In the genomic region with DNA sequence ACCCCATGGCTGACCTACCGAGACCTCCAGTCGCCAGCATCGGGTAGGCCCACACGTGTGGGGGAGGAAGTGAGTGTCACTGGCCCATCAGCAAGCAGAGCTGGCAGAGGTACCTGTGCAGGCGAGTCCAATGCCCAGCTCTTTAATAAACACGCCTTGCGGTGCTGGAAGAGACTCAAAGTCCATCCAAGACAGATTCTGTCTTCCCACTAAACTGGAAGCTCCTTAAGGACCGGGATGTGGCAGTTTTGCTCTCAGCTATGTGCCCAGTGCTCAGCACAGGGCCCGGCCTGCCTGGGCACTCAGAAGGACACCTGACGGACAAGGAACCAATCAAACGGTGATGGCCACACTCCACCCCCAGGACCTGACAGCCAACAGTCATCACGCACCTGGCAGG, we compare ENCODE assay signal across 26 cellular contexts.
DNase-seq lines count a peak whose midpoint lies in the region; ATAC-seq and TF ChIP-seq lines count a peak whose summit lies in the region.
"Had no signal": no experiment of that assay in that cellular context is flagged by ENCODE, and none has a peak within 500 bp of the region (broad histone marks: within the 10 kb centered on the region; RNA-seq: fewer than 3 reads in every experiment).

No MANE protein-coding gene starts in this region.

- H2AFZ ChIP-seq in neuronal stem cell (ENCODE audit: low read length), result no peak overlapping the region

- H3K4ac ChIP-seq in neuronal stem cell (ENCODE audit: low read length), result no peak overlapping the region

- no peaks in the 10 kb centered on the region for H3K79me1 ChIP-seq in neuronal stem cell (ENCODE audit: low read depth, low read length)

- H3K4me1 ChIP-seq in Peyer's patch (peaks cover 0 to 92% (median 24%) of the 10 kb centered on the region in 4 donors), esophagus squamous epithelium (peaks cover 0 to 50% (median 13%) of the 10 kb centered on the region in 3 donors), neuronal stem cell (ENCODE audit: control insufficient read depth in 2 of 2, insufficient read depth in 1 of 2, low read depth in 1 of 2, low read length in 2 of 2) (peaks cover 18 to 22% of the 10 kb centered on the region in 2 donors), vagina (peaks cover 58% of the 10 kb centered on the region)

- no peak overlapping the region for H3K9ac ChIP-seq in neuronal stem cell (ENCODE audit: low read depth, low read length, poor library complexity)

- peak; percentile 60 to 87 for TF ChIP-seq POLR2A in Peyer's patch (IDR thresholded peaks at IDR 0.05)
- TF ChIP-seq POLR2A in esophagus squamous epithelium (IDR thresholded peaks at IDR 0.05), result no peak
- TF ChIP-seq POLR2A in vagina (IDR thresholded peaks at IDR 0.05), result no peak

- no peak overlapping the region for H4K91ac ChIP-seq in neuronal stem cell (ENCODE audit: low read depth, low read length, poor library complexity)

- DNase-seq in Peyer's patch (peak in 2 of 3 donors; percentile 73 to 77), esophagus squamous epithelium (lab: John Stamatoyannopoulos, UW) (no peak), neuronal stem cell (ENCODE audit: low spot score) (no peak), vagina (ENCODE audit: extremely low spot score in 2 of 2) (no peak), NCI-H345 treated with DMSO at 0.1 percent for 48 hours (lab: John Stamatoyannopoulos, UW; ENCODE audit: unreplicated experiment) (no peak), amygdala (lab: John Stamatoyannopoulos, UW) (no peak)
- DNase-seq: activated CD4-positive, alpha-beta T cell treated with anti-CD3 and anti-CD28 coated beads, Interleukin-2, amount 50 U/mL, for 1 hour; activated CD4-positive, CD25-positive, alpha-beta regulatory T cell; activated effector memory CD4-positive, alpha-beta T cell treated with anti-CD3 and anti-CD28 coated beads, Interleukin-2, amount 50 U/mL, for 16 hours; activated naive CD8-positive, alpha-beta T cell treated with anti-CD3 and anti-CD28 coated beads, Interleukin-2, amount 10 ng/mL, durations not matched to agents 7 days and 5 days; activated T-cell treated with anti-CD3 and anti-CD28 coated beads, Interleukin-2, amount 50 U/mL, for 1 hour; DMS79; effector CD8-positive, alpha-beta T cell; HCEC 1CT; islet precursor cell; natural killer cell; NCI-H146; NCI-H446 treated with DMSO at 0.1 percent for 48 hours; occipital lobe; RPMI8226; stimulated activated naive CD4-positive, alpha-beta T cell; T-helper 1 cell had no signal

- H3K9me3 ChIP-seq in Peyer's patch (no peaks in the 10 kb centered on the region), esophagus squamous epithelium (no peaks in the 10 kb centered on the region), neuronal stem cell (replicated peaks in 1 of 2; ENCODE audit: control insufficient read depth in 2 of 2, insufficient read depth in 1 of 2, low read depth in 1 of 2, low read length in 2 of 2) (no peaks in the 10 kb centered on the region), vagina (no peaks in the 10 kb centered on the region)
- H3K9me3 ChIP-seq: ascending aorta, thoracic aorta had no signal

- H3K23ac ChIP-seq in neuronal stem cell (ENCODE audit: low read depth, low read length, poor library complexity), result no peak overlapping the region

- peaks cover 0 to 4% (median 0%) of the 10 kb centered on the region in 3 donors for H3K36me3 ChIP-seq in Peyer's patch
- peaks cover 0 to 5% (median 0%) of the 10 kb centered on the region in 3 donors for H3K36me3 ChIP-seq in esophagus squamous epithelium
- H3K36me3 ChIP-seq in neuronal stem cell (replicated peaks in 1 of 2; ENCODE audit: control insufficient read depth in 2 of 2, insufficient read depth in 2 of 2, low read length in 2 of 2), result no peaks in the 10 kb centered on the region
- H3K36me3 ChIP-seq in vagina, result no peaks in the 10 kb centered on the region
- H3K36me3 ChIP-seq: ascending aorta, thoracic aorta had no signal

- peak overlapping the region in 2 of 4 donors; percentile 25 to 35 for H3K4me3 ChIP-seq in Peyer's patch
- H3K4me3 ChIP-seq in esophagus squamous epithelium, result no peak overlapping the region
- no peak overlapping the region for H3K4me3 ChIP-seq in neuronal stem cell (ENCODE audit: low read length in 2 of 2)
- no peak overlapping the region for H3K4me3 ChIP-seq in vagina
- H3K4me3 ChIP-seq: ascending aorta, skin epidermis, thoracic aorta had no signal

- 79 to 83% methylated on average over 7 to 11 of the region's 12 CpGs for WGBS in esophagus squamous epithelium, 2 donors
- no CpG with 5 or more reads among the region's 12 CpGs for WGBS in neuronal stem cell (ENCODE audit: extremely low coverage in 2 of 2, insufficient read length in 2 of 2, insufficient replicate concordance in 1 of 2), 2 donors

- H3K4me2 ChIP-seq in neuronal stem cell (ENCODE audit: insufficient read depth, low read length, poor library complexity, severe bottlenecking), result no peak overlapping the region

- intact Hi-C loops in esophagus squamous epithelium (cut with DNase I), result no loop called here
- intact Hi-C loops in vagina (cut with DNase I), result no loop called here

- no peak overlapping the region for H3K14ac ChIP-seq in neuronal stem cell (ENCODE audit: low read length)

- H3K27ac ChIP-seq in Peyer's patch (peak overlapping the region in 3 of 4 donors; percentile 78 to 96 (median 91)), esophagus squamous epithelium (peak overlapping the region in 3 of 4 donors; percentile 17 to 61 (median 51)), neuronal stem cell (replicated peaks; ENCODE audit: low read length) (no peak overlapping the region), vagina (peak overlapping the region; percentile 46)
- H3K27ac ChIP-seq: skin epidermis had no signal

- H2BK12ac ChIP-seq in neuronal stem cell (ENCODE audit: low read length), result no peak overlapping the region

- H2AK5ac ChIP-seq in neuronal stem cell (ENCODE audit: low read depth, low read length), result peak overlapping the region; percentile 66

- H4K8ac ChIP-seq in neuronal stem cell (ENCODE audit: low read depth, low read length), result no peak overlapping the region

- TF ChIP-seq CTCF in Peyer's patch (IDR thresholded peaks at IDR 0.05) (no peak), esophagus squamous epithelium (IDR thresholded peaks at IDR 0.05) (no peak), vagina (IDR thresholded peaks at IDR 0.05) (no peak)

- no peak overlapping the region for H2BK15ac ChIP-seq in neuronal stem cell (ENCODE audit: low read length)

- no peaks in the 10 kb centered on the region for H3K27me3 ChIP-seq in Peyer's patch
- H3K27me3 ChIP-seq in esophagus squamous epithelium, result no peaks in the 10 kb centered on the region
- peaks cover 2 to 23% (median 13%) of the 10 kb centered on the region in 3 experiments for H3K27me3 ChIP-seq in neuronal stem cell (ENCODE audit: control insufficient read depth in 3 of 3, insufficient read depth in 3 of 3, low read depth in 1 of 3, low read length in 3 of 3)
- no peaks in the 10 kb centered on the region for H3K27me3 ChIP-seq in vagina
- H3K27me3 ChIP-seq: ascending aorta had no signal

- ATAC-seq in HG02610 (IDR thresholded peaks at IDR 0.05; ENCODE audit: unreplicated experiment), result no peak
- ATAC-seq: natural killer cell had no signal

- no peak overlapping the region for H2BK120ac ChIP-seq in neuronal stem cell (ENCODE audit: low read depth, low read length)

- H2BK5ac ChIP-seq in neuronal stem cell (ENCODE audit: low read length), result no peak overlapping the region

- no peak overlapping the region for H3K18ac ChIP-seq in neuronal stem cell (ENCODE audit: low read length)

Comparison
In these comparisons a context has a peak if more than half of its experiments do, and no peak if none do; other contexts are left out.
1. DNase-seq: peak in Peyer's patch (2 of 3); none in esophagus squamous epithelium (single experiment), neuronal stem cell (single experiment), vagina (0 of 2), NCI-H345 treated with DMSO at 0.1 percent for 48 hours (single experiment) and amygdala (0 of 56).
2. POLR2A ChIP-seq: peak in Peyer's patch (2 of 2); none in esophagus squamous epithelium (0 of 4) and vagina (0 of 2).